In the genomic region with DNA sequence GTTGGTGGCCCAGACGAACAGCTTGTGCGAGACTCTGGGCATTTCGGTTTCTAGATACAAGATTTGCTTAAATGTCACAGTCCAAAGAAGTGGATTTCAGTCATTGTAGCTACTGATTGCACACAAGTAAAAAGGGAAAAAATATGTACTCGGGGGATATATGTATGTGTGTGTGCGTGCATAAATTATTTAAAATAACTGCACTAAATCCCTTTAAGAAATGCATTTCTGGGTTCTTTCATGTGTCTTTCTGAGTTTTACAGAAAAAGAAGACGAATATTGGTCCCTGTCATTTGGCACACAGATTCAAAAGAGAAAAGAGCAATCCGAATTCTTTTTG, we compare ENCODE assay signal across 8 cellular contexts. TPM values are rescaled to one million over a fixed set of nuclear protein-coding genes. Genes with fewer than 3 reads are reported as not detected.
DNase-seq lines count a peak whose midpoint lies in the region; ATAC-seq and TF ChIP-seq lines count a peak whose summit lies in the region.

No MANE protein-coding gene starts in this region.

- no peak for TF ChIP-seq CTCF in OCI-LY7 (conservative IDR thresholded peaks at IDR 0.05; ENCODE audit: low read length)
- no peak for TF ChIP-seq CTCF in epithelial cell of proximal tubule (conservative IDR thresholded peaks at IDR 0.05; ENCODE audit: low read depth, low read length)
- TF ChIP-seq CTCF in parathyroid adenoma (IDR thresholded peaks at IDR 0.05), result no peak

- H3K9me2 ChIP-seq in OCI-LY7 (ENCODE audit: insufficient read depth, low read length), result no peaks in the 10 kb centered on the region

- ATAC-seq in HG02610 (IDR thresholded peaks at IDR 0.05; ENCODE audit: unreplicated experiment) (no peak), HG03571 (IDR thresholded peaks at IDR 0.05; ENCODE audit: unreplicated experiment) (no peak)
- no peak for ATAC-seq in activated CD4-positive, CD25-positive, alpha-beta regulatory T cell treated with anti-CD3 and anti-CD28 coated beads, Interleukin-2, amount 50 U/mL, for 24 hours

- DNase-seq in CD4-positive, alpha-beta memory T cell, result no peak
- no peak for DNase-seq in OCI-LY7 (ENCODE audit: low spot score)
- no peak for DNase-seq in epithelial cell of proximal tubule (ENCODE audit: low read depth)
- DNase-seq in HUDEP-2 (lab: John Stamatoyannopoulos, UW; ENCODE audit: unreplicated experiment in 76 of 76), result no peak

- H3K27me3 Mint-ChIP-seq in CD4-positive, alpha-beta memory T cell, result peaks cover 26 to 32% of the 10 kb centered on the region in 2 donors

- intact Hi-C loops in CD4-positive, alpha-beta memory T cell (cut with micrococcal nuclease), result loop anchor here (5.0 to 10.0 kb wide), 4 partner anchors 152 to 1977 kb away; partner anchors contain the start of gene STK11IP
- intact Hi-C loops in OCI-LY7 (cut with micrococcal nuclease; ENCODE audit: unreplicated experiment), result loop anchor here (5.0 to 10.0 kb wide), 2 partner anchors 179 to 372 kb away; no protein-coding TSS in a partner anchor

- H3K4me3 ChIP-seq in CD4-positive, alpha-beta memory T cell (ENCODE audit: low read length in 2 of 2), result peak overlapping the region in 1 of 2 donors; percentile 69
- H3K4me3 ChIP-seq in OCI-LY7 (ENCODE audit: low read depth, low read length, poor library complexity, severe bottlenecking), result no peak overlapping the region
- H3K4me3 ChIP-seq in epithelial cell of proximal tubule (ENCODE audit: low read depth, low read length), result peak overlapping the region; percentile 63
- H3K4me3 ChIP-seq in parathyroid adenoma (ENCODE audit: low read depth, low read length), result peak overlapping the region; percentile 58

- no peaks in the 10 kb centered on the region for H3K9me3 ChIP-seq in CD4-positive, alpha-beta memory T cell (ENCODE audit: control insufficient read depth in 1 of 2, low read length in 2 of 2)
- no peaks in the 10 kb centered on the region for H3K9me3 ChIP-seq in OCI-LY7 (ENCODE audit: low read length)
- no peaks in the 10 kb centered on the region for H3K9me3 ChIP-seq in parathyroid adenoma (ENCODE audit: control insufficient read depth, low read length)

- H3K4me2 ChIP-seq in OCI-LY7 (ENCODE audit: low read length) (0 out of 2 replicates have a peak overlapping the region, but pooled peaks have one; percentile 28), parathyroid adenoma (ENCODE audit: low read length) (peak overlapping the region; percentile 95)

- H3K27me3 ChIP-seq in CD4-positive, alpha-beta memory T cell (ENCODE audit: insufficient read depth, low read length), result peaks cover 6% of the 10 kb centered on the region
- H3K27me3 ChIP-seq in parathyroid adenoma (ENCODE audit: control insufficient read depth, insufficient read depth, low read length), result no peaks in the 10 kb centered on the region

- no peak overlapping the region for H3K27ac ChIP-seq in CD4-positive, alpha-beta memory T cell (ENCODE audit: low read depth, low read length)
- H3K27ac ChIP-seq in OCI-LY7 (ENCODE audit: low read depth, low read length, poor library complexity, severe bottlenecking) (no peak overlapping the region), parathyroid adenoma (no peak overlapping the region)

- no peaks in the 10 kb centered on the region for H3K79me2 ChIP-seq in OCI-LY7 (ENCODE audit: insufficient read depth, low read depth, low read length)
- no peaks in the 10 kb centered on the region for H3K79me2 ChIP-seq in parathyroid adenoma

- CTCF ChIA-PET in CD4-positive, alpha-beta memory T cell (lab: Charles Lee; ENCODE audit: partially characterized antibody), result interaction anchor here (0.7 to 4.9 kb wide), 35 partner anchors 9 to 1837 kb away, joined by 3 to 46 read pairs (median 4); no protein-coding TSS in a partner anchor
- CTCF ChIA-PET in OCI-LY7 (lab: Charles Lee; ENCODE audit: unreplicated experiment), result no interaction called here

- peaks cover 26% of the 10 kb centered on the region for H3K4me1 ChIP-seq in CD4-positive, alpha-beta memory T cell (ENCODE audit: insufficient read depth, low read length)
- H3K4me1 ChIP-seq in OCI-LY7 (ENCODE audit: insufficient read depth, low read length, poor library complexity, severe bottlenecking) (peaks cover 11% of the 10 kb centered on the region), parathyroid adenoma (peaks cover 3% of the 10 kb centered on the region)

- BruUV-seq in OCI-LY7 (replicated peaks; lab: Mats Ljungman, UMichigan), result no TSS peak

- peaks cover 18 to 35% (median 25%) of the 10 kb centered on the region in 4 donors for H3K4me1 Mint-ChIP-seq in CD4-positive, alpha-beta memory T cell

- no peaks in the 10 kb centered on the region for H3K9me3 Mint-ChIP-seq in CD4-positive, alpha-beta memory T cell

- no peak overlapping the region for H3K9ac ChIP-seq in parathyroid adenoma

- POLR2A ChIA-PET in CD4-positive, alpha-beta memory T cell (lab: Charles Lee; ENCODE audit: partially characterized antibody), result interaction anchor here (1.3 to 5.9 kb wide), 4 partner anchors 9 to 74 kb away, joined by 3 to 160 read pairs (median 8); no protein-coding TSS in a partner anchor
- POLR2A ChIA-PET in OCI-LY7 (lab: Charles Lee), result interaction anchor here (1.2 kb wide), 1 partner anchor 401 kb away, joined by 3 read pairs; no protein-coding TSS in a partner anchor

- peak overlapping the region; percentile 16; the same call in 1 of the 2 replicates for H2AFZ ChIP-seq in OCI-LY7 (ENCODE audit: low read length)
- H2AFZ ChIP-seq in parathyroid adenoma, result peak overlapping the region; percentile 99

- H3K36me3 ChIP-seq in CD4-positive, alpha-beta memory T cell (ENCODE audit: insufficient read depth, low read length), result no peaks in the 10 kb centered on the region
- no peaks in the 10 kb centered on the region for H3K36me3 ChIP-seq in OCI-LY7 (ENCODE audit: insufficient read depth, low read length)
- H3K36me3 ChIP-seq in parathyroid adenoma (ENCODE audit: control insufficient read depth, insufficient read depth, low read length), result no peaks in the 10 kb centered on the region

- peaks cover 0 to 22% of the 10 kb centered on the region in 2 donors for H3K36me3 Mint-ChIP-seq in CD4-positive, alpha-beta memory T cell

- H4K20me1 ChIP-seq in OCI-LY7 (ENCODE audit: insufficient read depth, low read length), result no peaks in the 10 kb centered on the region

- H3K27ac Mint-ChIP-seq in CD4-positive, alpha-beta memory T cell, result peak overlapping the region in 6 of 7 donors; percentile 24 to 93 (median 74)

- peak overlapping the region; percentile 77 to 93 (median 86) for H3K4me3 Mint-ChIP-seq in CD4-positive, alpha-beta memory T cell

RNA-seq across cellular contexts. Expression of gene EPHA4, which starts 2.1 kb away (rescaled TPM):
- 100 to 1,000 TPM; 131 to 132 TPM for total RNA-seq in CD4-positive, alpha-beta memory T cell
- 10 to 100 TPM; 20.9 to 29.0 TPM for polyA plus RNA-seq in CD4-positive, alpha-beta memory T cell
- not detected in 2 replicates for total RNA-seq in OCI-LY7 (2014; rRNA removed; shearing (Covaris generic))
- 0.23 TPM in 1 of 2 replicates, not detected in the other for total RNA-seq in OCI-LY7 (2022)
- total RNA-seq in epithelial cell of proximal tubule, result 13.3 and 23.8 TPM in 2 replicates

Comparison
In these comparisons a context has a peak if more than half of its experiments do, and no peak if none do; other contexts are left out.
1. RNA of gene EPHA4, which starts 2.1 kb away (total RNA-seq): 131 to 132 TPM in CD4-positive, alpha-beta memory T cell and 13.3 to 23.8 TPM in epithelial cell of proximal tubule; 0.23 TPM in OCI-LY7; every median in the first group is over 10 times any median in the second.